Comparison of ENCODE assay signal across 2 cellular contexts in the genomic region with DNA sequence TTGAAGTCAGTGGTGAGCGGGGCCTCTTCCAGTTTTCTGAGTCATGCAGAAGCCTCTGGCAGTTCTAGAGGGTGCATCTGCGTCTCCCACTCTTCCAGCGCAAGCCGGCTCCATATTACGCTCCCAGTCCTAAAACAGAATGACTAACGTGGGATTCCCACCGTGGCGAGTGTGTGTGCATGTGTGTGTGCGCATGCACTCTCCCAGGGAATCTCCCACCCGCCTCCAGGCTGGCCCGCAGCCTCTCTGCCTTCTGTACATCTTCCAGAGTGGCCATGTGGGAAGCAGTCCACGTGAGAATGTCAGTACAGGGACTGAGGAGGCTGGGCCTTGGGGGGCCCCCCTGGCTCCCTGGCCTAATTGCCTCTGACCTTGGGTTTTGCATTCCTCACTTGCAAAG.
TF ChIP-seq lines count a peak whose summit lies in the region.

No MANE protein-coding gene starts in this region.

TF ChIP-seq in SK-N-SH treated with all-trans-retinoic acid at 6 μM for 48 hours, 23 proteins besides CTCF, POLR2A, EP300 and RAD21 (continued from another document):
- TF ChIP-seq, protein P1, sequence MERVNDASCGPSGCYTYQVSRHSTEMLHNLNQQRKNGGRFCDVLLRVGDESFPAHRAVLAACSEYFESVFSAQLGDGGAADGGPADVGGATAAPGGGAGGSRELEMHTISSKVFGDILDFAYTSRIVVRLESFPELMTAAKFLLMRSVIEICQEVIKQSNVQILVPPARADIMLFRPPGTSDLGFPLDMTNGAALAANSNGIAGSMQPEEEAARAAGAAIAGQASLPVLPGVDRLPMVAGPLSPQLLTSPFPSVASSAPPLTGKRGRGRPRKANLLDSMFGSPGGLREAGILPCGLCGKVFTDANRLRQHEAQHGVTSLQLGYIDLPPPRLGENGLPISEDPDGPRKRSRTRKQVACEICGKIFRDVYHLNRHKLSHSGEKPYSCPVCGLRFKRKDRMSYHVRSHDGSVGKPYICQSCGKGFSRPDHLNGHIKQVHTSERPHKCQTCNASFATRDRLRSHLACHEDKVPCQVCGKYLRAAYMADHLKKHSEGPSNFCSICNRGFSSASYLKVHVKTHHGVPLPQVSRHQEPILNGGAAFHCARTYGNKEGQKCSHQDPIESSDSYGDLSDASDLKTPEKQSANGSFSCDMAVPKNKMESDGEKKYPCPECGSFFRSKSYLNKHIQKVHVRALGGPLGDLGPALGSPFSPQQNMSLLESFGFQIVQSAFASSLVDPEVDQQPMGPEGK (CRISPR knock-in tag; IDR thresholded peaks at IDR 0.05; ENCODE audit: borderline replicate concordance): no peak
- TF ChIP-seq GLIS3 (CRISPR knock-in tag; IDR thresholded peaks at IDR 0.05) (no peak), ESRRG (CRISPR knock-in tag; IDR thresholded peaks at IDR 0.05) (no peak), RARB (CRISPR knock-in tag; IDR thresholded peaks at IDR 0.05) (no peak)
- TF ChIP-seq, protein P2, sequence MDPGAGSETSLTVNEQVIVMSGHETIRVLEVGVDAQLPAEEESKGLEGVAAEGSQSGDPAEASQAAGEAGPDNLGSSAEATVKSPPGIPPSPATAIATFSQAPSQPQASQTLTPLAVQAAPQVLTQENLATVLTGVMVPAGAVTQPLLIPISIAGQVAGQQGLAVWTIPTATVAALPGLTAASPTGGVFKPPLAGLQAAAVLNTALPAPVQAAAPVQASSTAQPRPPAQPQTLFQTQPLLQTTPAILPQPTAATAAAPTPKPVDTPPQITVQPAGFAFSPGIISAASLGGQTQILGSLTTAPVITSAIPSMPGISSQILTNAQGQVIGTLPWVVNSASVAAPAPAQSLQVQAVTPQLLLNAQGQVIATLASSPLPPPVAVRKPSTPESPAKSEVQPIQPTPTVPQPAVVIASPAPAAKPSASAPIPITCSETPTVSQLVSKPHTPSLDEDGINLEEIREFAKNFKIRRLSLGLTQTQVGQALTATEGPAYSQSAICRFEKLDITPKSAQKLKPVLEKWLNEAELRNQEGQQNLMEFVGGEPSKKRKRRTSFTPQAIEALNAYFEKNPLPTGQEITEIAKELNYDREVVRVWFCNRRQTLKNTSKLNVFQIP (CRISPR knock-in tag; IDR thresholded peaks at IDR 0.05; ENCODE audit: borderline replicate concordance, low read depth): no peak

TF ChIP-seq in SK-N-SH, 30 proteins besides CTCF, POLR2A, EP300 and RAD21 (continued from another document):
- TF ChIP-seq, protein P3, sequence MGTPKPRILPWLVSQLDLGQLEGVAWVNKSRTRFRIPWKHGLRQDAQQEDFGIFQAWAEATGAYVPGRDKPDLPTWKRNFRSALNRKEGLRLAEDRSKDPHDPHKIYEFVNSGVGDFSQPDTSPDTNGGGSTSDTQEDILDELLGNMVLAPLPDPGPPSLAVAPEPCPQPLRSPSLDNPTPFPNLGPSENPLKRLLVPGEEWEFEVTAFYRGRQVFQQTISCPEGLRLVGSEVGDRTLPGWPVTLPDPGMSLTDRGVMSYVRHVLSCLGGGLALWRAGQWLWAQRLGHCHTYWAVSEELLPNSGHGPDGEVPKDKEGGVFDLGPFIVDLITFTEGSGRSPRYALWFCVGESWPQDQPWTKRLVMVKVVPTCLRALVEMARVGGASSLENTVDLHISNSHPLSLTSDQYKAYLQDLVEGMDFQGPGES (IDR thresholded peaks at IDR 0.05; ENCODE audit: low read depth, low read length): no peak
- TF ChIP-seq, protein P4, sequence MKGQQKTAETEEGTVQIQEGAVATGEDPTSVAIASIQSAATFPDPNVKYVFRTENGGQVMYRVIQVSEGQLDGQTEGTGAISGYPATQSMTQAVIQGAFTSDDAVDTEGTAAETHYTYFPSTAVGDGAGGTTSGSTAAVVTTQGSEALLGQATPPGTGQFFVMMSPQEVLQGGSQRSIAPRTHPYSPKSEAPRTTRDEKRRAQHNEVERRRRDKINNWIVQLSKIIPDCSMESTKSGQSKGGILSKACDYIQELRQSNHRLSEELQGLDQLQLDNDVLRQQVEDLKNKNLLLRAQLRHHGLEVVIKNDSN (IDR thresholded peaks at IDR 0.05; ENCODE audit: borderline replicate concordance, low read depth): no peak
- no peak for TF ChIP-seq GATA2 (CRISPR knock-in tag; IDR thresholded peaks at IDR 0.05)
- TF ChIP-seq SIN3A (IDR thresholded peaks at IDR 0.05; ENCODE audit: borderline replicate concordance, low read depth, low read length): no peak
- TF ChIP-seq NRF1 (IDR thresholded peaks at IDR 0.05; ENCODE audit: low read depth, low read length): no peak
- TF ChIP-seq JUND (IDR thresholded peaks at IDR 0.05): no peak
- TF ChIP-seq, protein P5, sequence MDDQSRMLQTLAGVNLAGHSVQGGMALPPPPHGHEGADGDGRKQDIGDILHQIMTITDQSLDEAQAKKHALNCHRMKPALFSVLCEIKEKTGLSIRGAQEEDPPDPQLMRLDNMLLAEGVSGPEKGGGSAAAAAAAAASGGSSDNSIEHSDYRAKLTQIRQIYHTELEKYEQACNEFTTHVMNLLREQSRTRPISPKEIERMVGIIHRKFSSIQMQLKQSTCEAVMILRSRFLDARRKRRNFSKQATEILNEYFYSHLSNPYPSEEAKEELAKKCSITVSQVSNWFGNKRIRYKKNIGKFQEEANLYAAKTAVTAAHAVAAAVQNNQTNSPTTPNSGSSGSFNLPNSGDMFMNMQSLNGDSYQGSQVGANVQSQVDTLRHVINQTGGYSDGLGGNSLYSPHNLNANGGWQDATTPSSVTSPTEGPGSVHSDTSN (IDR thresholded peaks at IDR 0.05): no peak
- TF ChIP-seq, protein P6, sequence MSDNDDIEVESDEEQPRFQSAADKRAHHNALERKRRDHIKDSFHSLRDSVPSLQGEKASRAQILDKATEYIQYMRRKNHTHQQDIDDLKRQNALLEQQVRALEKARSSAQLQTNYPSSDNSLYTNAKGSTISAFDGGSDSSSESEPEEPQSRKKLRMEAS (IDR thresholded peaks at IDR 0.05; ENCODE audit: low read depth): no peak
